1 cellular context compared by ENCODE assay signal in genomic region chr11:33266418-33267215, GRCh38.
TF ChIP-seq lines count a peak whose summit lies in the region.

No MANE protein-coding gene starts in this region.

TF ChIP-seq in HEK293, 187 proteins besides CTCF, POLR2A, EP300 and RAD21 (continued from another document and continues in another):
- TF ChIP-seq ZNF791 (tag by site-specific recombination; IDR thresholded peaks at IDR 0.05) = no peak
- 0 out of 2 replicates have a peak, but pooled peaks have one; percentile 31 for TF ChIP-seq ZNF362 (tag by site-specific recombination; IDR thresholded peaks at IDR 0.05)
- no peak for TF ChIP-seq ZNF596 (tag by site-specific recombination; IDR thresholded peaks at IDR 0.05)
- TF ChIP-seq ZBTB7A (tag by site-specific recombination; IDR thresholded peaks at IDR 0.05; ENCODE audit: low read depth) = no peak
- TF ChIP-seq ZNF777 (tag by site-specific recombination; IDR thresholded peaks at IDR 0.05; ENCODE audit: borderline replicate concordance) = no peak
- TF ChIP-seq REST (tag by site-specific recombination; IDR thresholded peaks at IDR 0.05) = no peak
- no peak for TF ChIP-seq ZBTB20 (tag by site-specific recombination; IDR thresholded peaks at IDR 0.05)
- no peak for TF ChIP-seq ZNF610 (tag by site-specific recombination; IDR thresholded peaks at IDR 0.05; ENCODE audit: borderline replicate concordance)
- peak; percentile 81 for TF ChIP-seq ZBTB17 (tag by site-specific recombination; IDR thresholded peaks at IDR 0.05)
- TF ChIP-seq ZNF114 (tag by site-specific recombination; IDR thresholded peaks at IDR 0.05) = no peak
- no peak for TF ChIP-seq ZNF2 (tag by site-specific recombination; IDR thresholded peaks at IDR 0.05)
- TF ChIP-seq SP2 (tag by site-specific recombination; IDR thresholded peaks at IDR 0.05) = no peak
- TF ChIP-seq GLI4 (tag by site-specific recombination; IDR thresholded peaks at IDR 0.05) = no peak
- TF ChIP-seq GLIS2 (tag by site-specific recombination; IDR thresholded peaks at IDR 0.05) = no peak
- TF ChIP-seq ZNF555 (tag by site-specific recombination; conservative IDR thresholded peaks at IDR 0.05) = no peak
- TF ChIP-seq ZNF514 (tag by site-specific recombination; IDR thresholded peaks at IDR 0.05) = no peak
- no peak for TF ChIP-seq ZNF473 (tag by site-specific recombination; IDR thresholded peaks at IDR 0.05)
- no peak for TF ChIP-seq ZBTB26 (tag by site-specific recombination; optimal IDR thresholded peaks at IDR 0.05)
- TF ChIP-seq ZNF335 (tag by site-specific recombination; conservative IDR thresholded peaks at IDR 0.05) = peak; percentile 55; the same call in 1 of the 2 replicates
- no peak for TF ChIP-seq ZNF391 (tag by site-specific recombination; IDR thresholded peaks at IDR 0.05; ENCODE audit: borderline replicate concordance, low read depth)
- no peak for TF ChIP-seq ZNF433 (tag by site-specific recombination; IDR thresholded peaks at IDR 0.05; ENCODE audit: low read depth)
- no peak for TF ChIP-seq KLF17 (tag by site-specific recombination; IDR thresholded peaks at IDR 0.05)
- TF ChIP-seq ZNF658 (tag by site-specific recombination; IDR thresholded peaks at IDR 0.05) = no peak
- no peak for TF ChIP-seq ZNF629 (tag by site-specific recombination; IDR thresholded peaks at IDR 0.05)
- TF ChIP-seq TRIM28 (IDR thresholded peaks at IDR 0.05; ENCODE audit: borderline replicate concordance, low read length) = no peak; the same call in 1 of the 2 replicates
- TF ChIP-seq ZSCAN4 (tag by site-specific recombination; IDR thresholded peaks at IDR 0.05) = no peak
- no peak for TF ChIP-seq ZNF132 (tag by site-specific recombination; IDR thresholded peaks at IDR 0.05; ENCODE audit: borderline replicate concordance)
- TF ChIP-seq ZNF121 (tag by site-specific recombination; IDR thresholded peaks at IDR 0.05) = no peak
- no peak for TF ChIP-seq ZNF670 (tag by site-specific recombination; IDR thresholded peaks at IDR 0.05; ENCODE audit: low read depth)
- TF ChIP-seq ZNF660 (tag by site-specific recombination; IDR thresholded peaks at IDR 0.05) = no peak
- no peak for TF ChIP-seq ZNF513 (tag by site-specific recombination; IDR thresholded peaks at IDR 0.05)
- TF ChIP-seq ZXDB (tag by site-specific recombination; IDR thresholded peaks at IDR 0.05) = peak; percentile 48
- TF ChIP-seq KLF16 (tag by site-specific recombination; IDR thresholded peaks at IDR 0.05) = no peak
- no peak for TF ChIP-seq HOXD13 (CRISPR knock-in tag; IDR thresholded peaks at IDR 0.05; ENCODE audit: borderline replicate concordance)
- no peak for TF ChIP-seq ZNF677 (tag by site-specific recombination; IDR thresholded peaks at IDR 0.05)
- TF ChIP-seq PRDM4 (tag by site-specific recombination; IDR thresholded peaks at IDR 0.05) = no peak
- no peak for TF ChIP-seq INSM2 (tag by site-specific recombination; IDR thresholded peaks at IDR 0.05)
- no peak for TF ChIP-seq ZNF10 (tag by site-specific recombination; IDR thresholded peaks at IDR 0.05)
- TF ChIP-seq ZNF830 (tag by site-specific recombination; IDR thresholded peaks at IDR 0.05; ENCODE audit: low read depth) = no peak
- no peak for TF ChIP-seq YY1 (tag by site-specific recombination; IDR thresholded peaks at IDR 0.05)
- TF ChIP-seq ZNF701 (tag by site-specific recombination; IDR thresholded peaks at IDR 0.05) = no peak
- TF ChIP-seq PRDM1 (tag by site-specific recombination; IDR thresholded peaks at IDR 0.05) = peak; percentile 73
- no peak for TF ChIP-seq ZSCAN18 (tag by site-specific recombination; IDR thresholded peaks at IDR 0.05)
- no peak for TF ChIP-seq ZNF211 (tag by site-specific recombination; IDR thresholded peaks at IDR 0.05; ENCODE audit: low read depth)
- TF ChIP-seq ZNF202 (tag by site-specific recombination; IDR thresholded peaks at IDR 0.05; ENCODE audit: borderline replicate concordance) = no peak
- TF ChIP-seq ZNF398 (tag by site-specific recombination; IDR thresholded peaks at IDR 0.05) = no peak
- no peak for TF ChIP-seq ZNF501 (tag by site-specific recombination; IDR thresholded peaks at IDR 0.05)
- no peak for TF ChIP-seq ZNF776 (tag by site-specific recombination; IDR thresholded peaks at IDR 0.05; ENCODE audit: borderline replicate concordance)
- no peak for TF ChIP-seq HOXC10 (CRISPR knock-in tag; IDR thresholded peaks at IDR 0.05)
- no peak for TF ChIP-seq EGR2 (tag by site-specific recombination; IDR thresholded peaks at IDR 0.05; ENCODE audit: low read depth)
